In genomic region chr7:132462478-132462877, GRCh38 we compare ENCODE assay signal across 29 cellular contexts.
"Had no signal": no experiment of that assay in that cellular context is flagged by ENCODE, and none has a peak within 500 bp of the region (broad histone marks: within the 10 kb centered on the region; RNA-seq: fewer than 3 reads in every experiment).

No MANE protein-coding gene starts in this region.

- H3K9me3 Mint-ChIP-seq: mesothelial cell of epicardium, nephron progenitor cell had no signal

- H3K4me3 ChIP-seq: esophagus muscularis mucosa, gastroesophageal sphincter, heart left ventricle, hepatocyte, left lung, mucosa of descending colon, prostate gland, right atrium auricular region, smooth muscle cell, suprapubic skin, transverse colon, upper lobe of right lung, uterus had no signal

- H3K4me1 Mint-ChIP-seq: naive B cell had no signal

- H3K4me1 ChIP-seq: foreskin keratinocyte, left lung, prostate gland, suprapubic skin, transverse colon, upper lobe of right lung, uterus had no signal

- H3K4me3 Mint-ChIP-seq: mesothelial cell of epicardium, naive B cell, nephron progenitor cell had no signal

- ATAC-seq: foreskin keratinocyte; gastroesophageal sphincter; heart left ventricle; left cardiac atrium; left lung; mucosa of descending colon; sciatic nerve; stimulated activated naive CD8-positive, alpha-beta T cell treated with anti-CD3 and anti-CD28 coated beads, Interleukin-15, amount 100 ng/mL, for 72 hours; upper lobe of right lung had no signal

- DNase-seq: dermis blood vessel endothelial cell; effector memory CD4-positive, alpha-beta T cell; foreskin keratinocyte; heart left ventricle; left cardiac atrium; left lung; mesenchymal stem cell; mucosa of descending colon; naive B cell; nephron progenitor cell; nucleus accumbens; stimulated activated CD4-positive, alpha-beta T cell treated with anti-CD3 and anti-CD28 coated beads, Interleukin-12 subunit alpha, Interleukin-12 subunit beta, amount 100 ng/mL, for 4 hours; stimulated activated CD4-positive, alpha-beta T cell treated with anti-CD3 and anti-CD28 coated beads, Interleukin-1b, Interleukin-23, amount 100 ng/mL, for 48 hours; stimulated activated CD4-positive, alpha-beta T cell treated with anti-CD3 and anti-CD28 coated beads, Interleukin-4, amount 100 ng/mL, for 1 hour; stimulated activated CD8-positive, alpha-beta memory T cell treated with anti-CD3 and anti-CD28 coated beads, Interleukin-4, amount 100 ng/mL, for 48 hours; stimulated activated naive CD4-positive, alpha-beta T cell; stimulated activated naive CD8-positive, alpha-beta T cell treated with anti-CD3 and anti-CD28 coated beads, Interleukin-15, amount 100 ng/mL, for 72 hours; transverse colon; upper lobe of right lung; uterus had no signal

- H3K27ac Mint-ChIP-seq: mesothelial cell of epicardium, naive B cell, nephron progenitor cell had no signal

- H3K36me3 Mint-ChIP-seq: mesothelial cell of epicardium, naive B cell had no signal

- H3K9me3 ChIP-seq: esophagus muscularis mucosa, gastroesophageal sphincter, heart left ventricle, left lung, mucosa of descending colon, prostate gland, right atrium auricular region, suprapubic skin, transverse colon, upper lobe of right lung, uterus had no signal

- H3K27ac ChIP-seq: foreskin keratinocyte, hepatocyte, left lung, prostate gland, right atrium auricular region, suprapubic skin, transverse colon, upper lobe of right lung, uterus had no signal

- H3K27me3 Mint-ChIP-seq: stimulated activated naive CD8-positive, alpha-beta T cell treated with anti-CD3 and anti-CD28 coated beads, Interleukin-15, amount 100 ng/mL, for 72 hours had no signal

- H3K36me3 ChIP-seq: esophagus muscularis mucosa, gastroesophageal sphincter, heart left ventricle, left lung, prostate gland, right atrium auricular region, suprapubic skin, transverse colon, upper lobe of right lung, uterus had no signal
